ENCODE assay signal across 8 cellular contexts in genomic region chr6:79869600-79870084, GRCh38.
DNase-seq lines count a peak whose midpoint lies in the region; ATAC-seq and TF ChIP-seq lines count a peak whose summit lies in the region.

No MANE protein-coding gene starts in this region.

- ATAC-seq in HG02763 (IDR thresholded peaks at IDR 0.05; ENCODE audit: unreplicated experiment) (peak; percentile 100), T-cell (replicated peaks in 1 of 4) (peak; percentile 98 to 100 (median 100)), left cardiac atrium (peak; percentile 98 to 99)

- H3K27ac ChIP-seq in rectal smooth muscle tissue (ENCODE audit: low read depth, low read length): no peak overlapping the region

- H3K36me3 ChIP-seq in adipocyte (ENCODE audit: control insufficient read depth, insufficient read depth, low read length, severe bottlenecking) (no peaks in the 10 kb centered on the region), rectal smooth muscle tissue (ENCODE audit: control insufficient read depth, insufficient read depth, low read length) (no peaks in the 10 kb centered on the region)

- in situ Hi-C loops in GM13976 (cut with MboI; ENCODE audit: low sequenced_read_pairs, unreplicated experiment): no loop called here

- intact Hi-C loops in left cardiac atrium (cut with DNase I): no loop called here

- H3K9me3 ChIP-seq in adipocyte (ENCODE audit: control insufficient read depth, low read length): no peaks in the 10 kb centered on the region

- no peaks in the 10 kb centered on the region for H3K36me3 Mint-ChIP-seq in T-cell

- H3K4me3 ChIP-seq in adipocyte (ENCODE audit: low read length) (peak overlapping the region; percentile 55), rectal smooth muscle tissue (ENCODE audit: low read length) (peak overlapping the region; percentile 38)

- H3K27me3 ChIP-seq in adipocyte (replicated peaks; ENCODE audit: control insufficient read depth, insufficient read depth, low read length) (no peaks in the 10 kb centered on the region), rectal smooth muscle tissue (ENCODE audit: control insufficient read depth, insufficient read depth, low read length) (no peaks in the 10 kb centered on the region)

- peaks cover 4 to 6% of the 10 kb centered on the region in 2 donors for H3K27me3 Mint-ChIP-seq in T-cell

- H3K4me1 Mint-ChIP-seq in T-cell: peaks cover 9 to 23% (median 19%) of the 10 kb centered on the region in 3 donors

- CTCF ChIA-PET in T-cell (lab: Charles Lee): interaction anchor here (0.6 to 1.5 kb wide), 15 partner anchors 9 to 299 kb away, joined by 3 to 8 read pairs (median 3); partner anchors contain the start of gene TTK (in 1 of the 2)

- peak overlapping the region; percentile 7 to 47 for H3K27ac Mint-ChIP-seq in T-cell

- POLR2A ChIA-PET in T-cell (lab: Charles Lee): no interaction called here

- DNase-seq in GM13976 (ENCODE audit: low spot score) (peak; percentile 87), NCI-H1105 (lab: John Stamatoyannopoulos, UW) (peak; percentile 85), T-cell (peak; percentile 45 to 80 (median 66)), adipocyte (ENCODE audit: low read depth) (peak; percentile 92), left cardiac atrium (peak; percentile 79)
- no peak for DNase-seq in NK-92 treated with Interleukin-12 subunit alpha and Interleukin-12 subunit beta, amount 100 ng/mL, for 24 hours (lab: John Stamatoyannopoulos, UW)

- TF ChIP-seq CTCF in GM13976 (IDR thresholded peaks at IDR 0.05; ENCODE audit: borderline replicate concordance, control extremely low read depth, extremely low read depth, insufficient read depth, missing control alignments): peak; percentile 97

- no peaks in the 10 kb centered on the region for H3K9me3 Mint-ChIP-seq in T-cell

- peak overlapping the region; percentile 32 to 50 (median 48) for H3K4me3 Mint-ChIP-seq in T-cell

- H3K4me1 ChIP-seq in adipocyte (ENCODE audit: control insufficient read depth, insufficient read depth, low read length) (peaks cover 5% of the 10 kb centered on the region), rectal smooth muscle tissue (ENCODE audit: control insufficient read depth, insufficient read depth, low read length) (no peaks in the 10 kb centered on the region)

- H3K9ac ChIP-seq in adipocyte (ENCODE audit: low read length): peak overlapping the region; percentile 60
- no peak overlapping the region for H3K9ac ChIP-seq in rectal smooth muscle tissue (ENCODE audit: low read length)
